ENCODE assay signal across 11 cellular contexts in genomic region chr1:207993477-207994445, GRCh38.
DNase-seq lines count a peak whose midpoint lies in the region; ATAC-seq and TF ChIP-seq lines count a peak whose summit lies in the region.
"Had no signal": no experiment of that assay in that cellular context is flagged by ENCODE, and none has a peak within 500 bp of the region (broad histone marks: within the 10 kb centered on the region; RNA-seq: fewer than 3 reads in every experiment).

No MANE protein-coding gene starts in this region.

- in situ Hi-C loops in mammary epithelial cell (cut with MboI; ENCODE audit: low sequenced_read_pairs in 2 of 2), result no loop called here

- peaks cover 6% of the 10 kb centered on the region for H3K9me3 Mint-ChIP-seq in neural crest cell

- H3K9ac ChIP-seq in mammary epithelial cell (ENCODE audit: insufficient read depth, low read length), result no peak overlapping the region

- CTCF ChIA-PET in mammary epithelial cell (lab: Charles Lee; ENCODE audit: low non-redundant PET), result interaction anchor here (0.6 to 0.9 kb wide), 5 partner anchors 14 to 753 kb away, joined by 3 to 6 read pairs (median 5); no protein-coding TSS in a partner anchor

- no peaks in the 10 kb centered on the region for H3K9me3 ChIP-seq in mammary epithelial cell (replicated peaks; ENCODE audit: insufficient read depth, low read length)

- H3K4me2 ChIP-seq in mammary epithelial cell (ENCODE audit: insufficient read depth, low read depth, low read length), result no peak overlapping the region

- ATAC-seq in GM21526 (IDR thresholded peaks at IDR 0.05; ENCODE audit: low FRiP score, unreplicated experiment), result no peak

- peaks cover 20% of the 10 kb centered on the region for H3K27me3 Mint-ChIP-seq in neural crest cell (ENCODE audit: low read depth)

- WGBS in mammary epithelial cell (ENCODE audit: low coverage, missing lambda C conversion rate), result 55% methylated on average over 4 of the region's 5 CpGs

- intact Hi-C loops in mammary epithelial cell (cut with micrococcal nuclease), result no loop called here

- no TSS peak for BruUV-seq in mammary epithelial cell (replicated peaks; lab: Mats Ljungman, UMichigan)

- H4K20me1 ChIP-seq in mammary epithelial cell (ENCODE audit: insufficient read depth, low read length), result no peaks in the 10 kb centered on the region

- H3K4me3 Mint-ChIP-seq in neural crest cell, result no peak overlapping the region
- H3K4me3 Mint-ChIP-seq: memory B cell had no signal

- no peaks in the 10 kb centered on the region for H3K79me2 ChIP-seq in mammary epithelial cell (ENCODE audit: insufficient read depth, low read length)

- peaks cover 3% of the 10 kb centered on the region for H3K27me3 ChIP-seq in mammary epithelial cell (ENCODE audit: insufficient read depth, low read length)

- peak overlapping the region; percentile 36 for H3K27ac Mint-ChIP-seq in neural crest cell (ENCODE audit: unreplicated experiment)
- H3K27ac Mint-ChIP-seq: memory B cell had no signal

- no peaks in the 10 kb centered on the region for H3K4me1 Mint-ChIP-seq in neural crest cell
- H3K4me1 Mint-ChIP-seq: memory B cell had no signal

- no peak overlapping the region for H3K27ac ChIP-seq in mammary epithelial cell (ENCODE audit: insufficient read depth, low read depth, low read length)
- no peak overlapping the region for H3K27ac ChIP-seq in substantia nigra (ENCODE audit: low read depth, low read length, poor library complexity, severe bottlenecking)

- TF ChIP-seq CTCF in LNCAP (IDR thresholded peaks at IDR 0.05), result peak; percentile 66
- TF ChIP-seq CTCF in mammary epithelial cell (conservative IDR thresholded peaks at IDR 0.05 in 1 of 2, IDR thresholded peaks at IDR 0.05 in 1 of 2; ENCODE audit: extremely low read depth in 1 of 2, insufficient read depth in 1 of 2, low read depth in 1 of 2, low read length in 2 of 2), result peak; percentile 37 to 47
- peak; percentile 46 for TF ChIP-seq CTCF in neural crest cell (conservative IDR thresholded peaks at IDR 0.05)

- no peak overlapping the region for H3K4me3 ChIP-seq in mammary epithelial cell (replicated peaks in 1 of 3; ENCODE audit: insufficient read depth in 1 of 3, low read depth in 2 of 3, low read length in 3 of 3)

- H2AFZ ChIP-seq in mammary epithelial cell (ENCODE audit: low read depth, low read length), result no peak overlapping the region

- dilution Hi-C loops in mammary epithelial cell (cut with HindIII; ENCODE audit: low sequenced_read_pairs), result no loop called here

- DNase-seq in DMS53 (lab: John Stamatoyannopoulos, UW), result peak; percentile 12
- DNase-seq in DMS53 treated with DMSO at 0.1 percent for 48 hours (lab: John Stamatoyannopoulos, UW; ENCODE audit: unreplicated experiment), result no peak
- no peak for DNase-seq in mammary epithelial cell
- no peak for DNase-seq in neural crest cell (ENCODE audit: low read depth, low spot score)
- no peak for DNase-seq in cerebellum (ENCODE audit: low spot score)
- DNase-seq in substantia nigra (lab: John Stamatoyannopoulos, UW), result no peak
- DNase-seq: activated CD4-positive, alpha-beta T cell treated with anti-CD3 and anti-CD28 coated beads, Interleukin-2, amount 50 U/mL, for 4 hours; NCI-H774 had no signal

- no peaks in the 10 kb centered on the region for H3K36me3 Mint-ChIP-seq in neural crest cell (ENCODE audit: low read depth)
- H3K36me3 Mint-ChIP-seq: memory B cell had no signal

- H3K36me3 ChIP-seq in mammary epithelial cell (ENCODE audit: insufficient read depth, low read length), result no peaks in the 10 kb centered on the region

- H3K4me1 ChIP-seq in mammary epithelial cell (ENCODE audit: insufficient read depth, low read length), result no peaks in the 10 kb centered on the region
